ENCODE assay signal across 15 cellular contexts in genomic region chr18:49988101-49988500, GRCh38.
"Had no signal": no experiment of that assay in that cellular context is flagged by ENCODE, and none has a peak within 500 bp of the region (broad histone marks: within the 10 kb centered on the region; RNA-seq: fewer than 3 reads in every experiment).

No MANE protein-coding gene starts in this region.

- H3K27me3 ChIP-seq: neural progenitor cell, uterus had no signal

- H3K4me3 ChIP-seq: neural progenitor cell, uterus had no signal

- H3K36me3 ChIP-seq: neural progenitor cell, uterus had no signal

- DNase-seq: activated CD4-positive, alpha-beta memory T cell treated with anti-CD3 and anti-CD28 coated beads for 36 hours; activated CD4-positive, alpha-beta T cell treated with anti-CD3 and anti-CD28 coated beads for 48 hours; activated effector memory CD4-positive, alpha-beta T cell treated with Interleukin-2 at 50 U/mL for 16 hours; activated naive CD4-positive, alpha-beta T cell treated with anti-CD3 and anti-CD28 coated beads for 36 hours; activated T-cell treated with anti-CD3 and anti-CD28 coated beads, Interleukin-2, amount 50 U/mL, for 72 hours; effector CD4-positive, alpha-beta T cell; kidney; naive thymus-derived CD8-positive, alpha-beta T cell; stimulated activated CD4-positive, alpha-beta T cell treated with anti-CD3 and anti-CD28 coated beads, Interleukin-2, amount 100 ng/mL, for 48 hours; stimulated activated CD8-positive, alpha-beta memory T cell treated with anti-CD3 and anti-CD28 coated beads, Interleukin-4, amount 100 ng/mL, for 48 hours; stimulated activated naive B cell treated with anti-CD40 and anti-IgM and Interleukin-4, amounts not matched to agents 10 μg/mL and 1 μg/mL and 100 μg/mL, for 72 hours; trophoblast cell; uterus had no signal

- H3K27ac ChIP-seq: neural progenitor cell, uterus had no signal

- H3K4me1 ChIP-seq: neural progenitor cell, uterus had no signal

- H3K9me3 ChIP-seq: uterus had no signal

- H3K9ac ChIP-seq: neural progenitor cell had no signal

- ATAC-seq: activated T-cell treated with anti-CD3 and anti-CD28 coated beads, Interleukin-2, amount 50 U/mL, for 72 hours; left lobe of liver; naive thymus-derived CD8-positive, alpha-beta T cell; stimulated activated naive B cell treated with anti-CD40 and anti-IgM and Interleukin-4, amounts not matched to agents 10 μg/mL and 1 μg/mL and 100 μg/mL, for 72 hours had no signal
